Comparison of ENCODE assay signal across 7 cellular contexts in genomic region chr14:69657961-69658360, GRCh38. TPM values are rescaled to one million over a fixed set of nuclear protein-coding genes. Genes with fewer than 3 reads are reported as not detected.
DNase-seq lines count a peak whose midpoint lies in the region; ATAC-seq lines count a peak whose summit lies in the region.

No MANE protein-coding gene starts in this region.

- DNase-seq in NCI-H1417 (lab: John Stamatoyannopoulos, UW): peak; percentile 80 to 94 (median 87)
- DNase-seq in iPS-NIHi11 (ENCODE audit: low spot score): peak; percentile 43
- no peak for DNase-seq in stimulated activated naive B cell treated with anti-CD40 and anti-IgM and Interleukin-4, amounts not matched to agents 10 μg/mL and 1 μg/mL and 100 μg/mL, for 72 hours
- DNase-seq in NCI-H1694 treated with DMSO at 0.1 percent for 48 hours (lab: John Stamatoyannopoulos, UW): no peak
- DNase-seq in stimulated activated CD4-positive, alpha-beta T cell treated with anti-CD3 and anti-CD28 coated beads, Interleukin-2, amount 100 ng/mL, for 48 hours: no peak
- no peak for DNase-seq in dermis blood vessel endothelial cell

- no peaks in the 10 kb centered on the region for H3K27me3 Mint-ChIP-seq in activated T-helper 17 cell treated with anti-CD3 and anti-CD28 coated beads, Interleukin-2, amount 50 U/mL, for 72 hours
- H3K27me3 Mint-ChIP-seq in stimulated activated naive B cell treated with anti-CD40 and anti-IgM and Interleukin-4, amounts not matched to agents 10 μg/mL and 1 μg/mL and 100 μg/mL, for 72 hours: no peaks in the 10 kb centered on the region

- H3K27ac Mint-ChIP-seq in activated T-helper 17 cell treated with anti-CD3 and anti-CD28 coated beads, Interleukin-2, amount 50 U/mL, for 72 hours: peak overlapping the region; percentile 94
- H3K27ac Mint-ChIP-seq in stimulated activated naive B cell treated with anti-CD40 and anti-IgM and Interleukin-4, amounts not matched to agents 10 μg/mL and 1 μg/mL and 100 μg/mL, for 72 hours: peak overlapping the region; percentile 65

- no peaks in the 10 kb centered on the region for H3K9me3 Mint-ChIP-seq in activated T-helper 17 cell treated with anti-CD3 and anti-CD28 coated beads, Interleukin-2, amount 50 U/mL, for 72 hours
- no peaks in the 10 kb centered on the region for H3K9me3 Mint-ChIP-seq in stimulated activated naive B cell treated with anti-CD40 and anti-IgM and Interleukin-4, amounts not matched to agents 10 μg/mL and 1 μg/mL and 100 μg/mL, for 72 hours

- peak overlapping the region; percentile 77 for H3K4me3 Mint-ChIP-seq in activated T-helper 17 cell treated with anti-CD3 and anti-CD28 coated beads, Interleukin-2, amount 50 U/mL, for 72 hours
- no peak overlapping the region for H3K4me3 Mint-ChIP-seq in stimulated activated naive B cell treated with anti-CD40 and anti-IgM and Interleukin-4, amounts not matched to agents 10 μg/mL and 1 μg/mL and 100 μg/mL, for 72 hours

- no peak for ATAC-seq in activated T-helper 17 cell treated with anti-CD3 and anti-CD28 coated beads, Interleukin-2, amount 50 U/mL, for 72 hours (replicated peaks)
- no peak for ATAC-seq in stimulated activated naive B cell treated with anti-CD40 and anti-IgM and Interleukin-4, amounts not matched to agents 10 μg/mL and 1 μg/mL and 100 μg/mL, for 72 hours (replicated peaks)

- peaks cover 73% of the 10 kb centered on the region for H3K4me1 Mint-ChIP-seq in activated T-helper 17 cell treated with anti-CD3 and anti-CD28 coated beads, Interleukin-2, amount 50 U/mL, for 72 hours
- H3K4me1 Mint-ChIP-seq in stimulated activated naive B cell treated with anti-CD40 and anti-IgM and Interleukin-4, amounts not matched to agents 10 μg/mL and 1 μg/mL and 100 μg/mL, for 72 hours: peaks cover 47 to 94% of the 10 kb centered on the region in 2 donors

- peaks cover 92% of the 10 kb centered on the region for H3K36me3 Mint-ChIP-seq in activated T-helper 17 cell treated with anti-CD3 and anti-CD28 coated beads, Interleukin-2, amount 50 U/mL, for 72 hours (ENCODE audit: low read depth)
- peaks cover 37 to 59% of the 10 kb centered on the region in 2 donors for H3K36me3 Mint-ChIP-seq in stimulated activated naive B cell treated with anti-CD40 and anti-IgM and Interleukin-4, amounts not matched to agents 10 μg/mL and 1 μg/mL and 100 μg/mL, for 72 hours

RNA-seq across cellular contexts. Expression of gene SUSD6, which starts 46.6 kb away (rescaled TPM):
- 10 to 100 TPM; 76.9 to 96.4 TPM for total RNA-seq in activated T-helper 17 cell treated with anti-CD3 and anti-CD28 coated beads, Interleukin-2, amount 50 U/mL, for 72 hours
- total RNA-seq in dermis blood vessel endothelial cell: 15.5 and 19.6 TPM in 2 replicates

Comparison
In these comparisons a context has a peak if more than half of its experiments do, and no peak if none do; other contexts are left out.
1. DNase-seq: peak in NCI-H1417 (3 of 3) and iPS-NIHi11 (single experiment); none in stimulated activated naive B cell treated with anti-CD40 and anti-IgM and Interleukin-4, amounts not matched to agents 10 μg/mL and 1 μg/mL and 100 μg/mL, for 72 hours (single experiment), NCI-H1694 treated with DMSO at 0.1 percent for 48 hours (single experiment), stimulated activated CD4-positive, alpha-beta T cell treated with anti-CD3 and anti-CD28 coated beads, Interleukin-2, amount 100 ng/mL, for 48 hours (0 of 2) and dermis blood vessel endothelial cell (single experiment).